ENCODE assay signal across 10 cellular contexts in the genomic region with DNA sequence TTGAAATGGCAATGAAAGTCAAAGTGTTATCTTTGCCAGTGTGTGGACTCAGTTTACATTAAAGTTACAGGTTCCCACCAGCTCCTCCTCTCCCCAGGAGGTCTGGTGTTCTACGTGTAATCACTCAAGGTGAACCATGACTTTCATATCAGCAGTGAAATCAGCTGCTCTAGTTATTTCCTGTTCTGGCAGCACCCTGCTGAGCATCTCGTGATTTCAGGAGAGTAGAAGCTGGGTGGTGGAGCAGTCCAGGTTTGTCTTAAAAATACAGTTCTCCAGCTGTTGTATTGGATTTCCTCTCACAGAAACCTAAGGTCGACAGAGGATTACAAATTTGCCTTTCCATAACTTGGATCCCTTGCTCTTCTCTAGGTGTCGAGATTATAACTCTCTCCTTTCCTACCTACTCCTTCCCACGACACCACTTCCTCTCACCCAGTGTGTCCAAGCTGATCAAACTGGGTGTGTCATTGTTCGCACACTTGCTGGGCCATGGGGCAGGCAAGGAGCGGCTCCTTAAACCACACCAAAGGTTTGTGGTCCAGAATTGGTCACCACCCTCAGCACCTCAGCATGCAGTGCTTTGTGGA. TPM values are rescaled to one million over a fixed set of nuclear protein-coding genes. Genes with fewer than 3 reads are reported as not detected.
DNase-seq lines count a peak whose midpoint lies in the region; ATAC-seq, FAIRE-seq and TF ChIP-seq lines count a peak whose summit lies in the region.
"Had no signal": no experiment of that assay in that cellular context is flagged by ENCODE, and none has a peak within 500 bp of the region (broad histone marks: within the 10 kb centered on the region; RNA-seq: fewer than 3 reads in every experiment).

No MANE protein-coding gene starts in this region.

- H3K79me2 ChIP-seq in SU-DHL-6 (ENCODE audit: insufficient read depth, low read length) (no peaks in the 10 kb centered on the region), smooth muscle cell (ENCODE audit: low read depth) (no peaks in the 10 kb centered on the region)

- H3K36me3 Mint-ChIP-seq in natural killer cell: no peaks in the 10 kb centered on the region

- peak overlapping the region; percentile 11 for H3K4me3 Mint-ChIP-seq in natural killer cell

- H3F3A ChIP-seq in SU-DHL-6 (ENCODE audit: insufficient read depth): peaks cover 6% of the 10 kb centered on the region
- no peaks in the 10 kb centered on the region for H3F3A ChIP-seq in smooth muscle cell (ENCODE audit: low read depth)

- H3K4me1 Mint-ChIP-seq in natural killer cell: peaks cover 40 to 49% of the 10 kb centered on the region in 2 donors

- H3K4me2 ChIP-seq in SU-DHL-6 (ENCODE audit: low read depth, low read length, poor library complexity, severe bottlenecking) (peak overlapping the region; percentile 51), smooth muscle cell (no peak overlapping the region)

- peak overlapping the region; percentile 39 for H3K9ac ChIP-seq in SU-DHL-6 (ENCODE audit: low read length)
- H3K9ac ChIP-seq in smooth muscle cell (ENCODE audit: low read depth): no peak overlapping the region

- peak overlapping the region; percentile 19 for H3K4me3 ChIP-seq in SU-DHL-6 (ENCODE audit: insufficient read depth, low read length, poor library complexity, severe bottlenecking)
- H3K4me3 ChIP-seq in smooth muscle cell: no peak overlapping the region
- H3K4me3 ChIP-seq: SJSA1 had no signal

- H3K27ac ChIP-seq in SU-DHL-6 (ENCODE audit: low read depth, low read length) (peak overlapping the region; percentile 23), smooth muscle cell (ENCODE audit: low read depth) (no peak overlapping the region)
- H3K27ac ChIP-seq: foreskin keratinocyte, SJSA1 had no signal

- TF ChIP-seq CTCF in SU-DHL-6 (IDR thresholded peaks at IDR 0.05; ENCODE audit: insufficient read depth, low read length, poor library complexity, severe bottlenecking): no peak
- TF ChIP-seq CTCF in natural killer cell (IDR thresholded peaks at IDR 0.05): no peak
- no peak for TF ChIP-seq CTCF in smooth muscle cell (IDR thresholded peaks at IDR 0.05; ENCODE audit: borderline replicate concordance, insufficient read depth, poor library complexity, severe bottlenecking)

- H3K4me1 ChIP-seq in smooth muscle cell (ENCODE audit: low read depth): no peaks in the 10 kb centered on the region
- H3K4me1 ChIP-seq: foreskin keratinocyte had no signal

- WGBS in smooth muscle cell (ENCODE audit: low lambda C conversion rate): 74% methylated on average over 7 of the region's 7 CpGs

- peak overlapping the region in 1 of 2 donors; percentile 47 for H3K27ac Mint-ChIP-seq in natural killer cell

- no peaks in the 10 kb centered on the region for H3K36me3 ChIP-seq in SU-DHL-6 (ENCODE audit: low read length)
- no peaks in the 10 kb centered on the region for H3K36me3 ChIP-seq in smooth muscle cell (ENCODE audit: low read depth)
- H3K36me3 ChIP-seq: SJSA1 had no signal

- H4K20me1 ChIP-seq in SU-DHL-6 (ENCODE audit: low read depth, low read length): no peaks in the 10 kb centered on the region
- no peaks in the 10 kb centered on the region for H4K20me1 ChIP-seq in smooth muscle cell (ENCODE audit: low read depth)

- peak; percentile 90 for FAIRE-seq in GM19239 (lab: Jason Lieb, UNC)

- DNase-seq in GM19239 (ENCODE audit: insufficient read length, low spot score) (no peak), natural killer cell (no peak), NCI-H345 treated with DMSO at 0.1 percent for 48 hours (lab: John Stamatoyannopoulos, UW; ENCODE audit: unreplicated experiment) (no peak), NCI-H226 (no peak), smooth muscle cell (lab: John Stamatoyannopoulos, UW; ENCODE audit: unreplicated experiment) (no peak), HuH-7 (ENCODE audit: low spot score) (no peak)

- peak; percentile 70 for ATAC-seq in HG02885 (IDR thresholded peaks at IDR 0.05; ENCODE audit: poor library complexity, unreplicated experiment)
- peak in 2 of 3 donors; percentile 17 to 34 for ATAC-seq in natural killer cell
- ATAC-seq: foreskin keratinocyte had no signal

- H3K9me3 ChIP-seq in SU-DHL-6 (ENCODE audit: insufficient read depth, low read length) (no peaks in the 10 kb centered on the region), smooth muscle cell (replicated peaks; ENCODE audit: low read depth) (no peaks in the 10 kb centered on the region)
- H3K9me3 ChIP-seq: SJSA1 had no signal

- H3K27me3 Mint-ChIP-seq in natural killer cell (ENCODE audit: low read depth in 2 of 2): peaks cover 57 to 67% of the 10 kb centered on the region in 2 donors

- peak overlapping the region; percentile 65 for H2AFZ ChIP-seq in SU-DHL-6 (ENCODE audit: low read depth, low read length, severe bottlenecking)
- H2AFZ ChIP-seq in smooth muscle cell (ENCODE audit: low read depth): no peak overlapping the region

- H3K27me3 ChIP-seq in SU-DHL-6 (ENCODE audit: low read length): no peaks in the 10 kb centered on the region
- no peaks in the 10 kb centered on the region for H3K27me3 ChIP-seq in smooth muscle cell (ENCODE audit: low read depth)
- H3K27me3 ChIP-seq: foreskin keratinocyte, SJSA1 had no signal

- no peaks in the 10 kb centered on the region for H3K9me3 Mint-ChIP-seq in natural killer cell

- H3K9me2 ChIP-seq in SU-DHL-6 (replicated peaks; ENCODE audit: insufficient read depth, low read length): no peaks in the 10 kb centered on the region

- intact Hi-C loops in natural killer cell (cut with micrococcal nuclease): loop anchor here (2.0 kb wide), 1 partner anchor 13 kb away; a partner anchor contains a TSS

RNA-seq across cellular contexts. Expression of a gene that starts 13.0 kb away (rescaled TPM):
- 100 to 1,000 TPM; 122 to 180 (median 155) TPM for total RNA-seq in natural killer cell
- total RNA-seq in smooth muscle cell: 1.2 and 2.0 TPM in 2 replicates
- 1.5 and 2.7 TPM in 2 replicates for polyA plus RNA-seq in smooth muscle cell
- total RNA-seq: SJSA1 had no signal

Comparison
In these comparisons a context has a peak if more than half of its experiments do, and no peak if none do; other contexts are left out.
1. RNA of a gene that starts 13.0 kb away (total RNA-seq): 122 to 180 TPM in natural killer cell; 1.2 to 2.0 TPM in smooth muscle cell; every median in the first group is over 10 times any median in the second.